26 cellular contexts compared by ENCODE assay signal in genomic region chr17:17144916-17145665, GRCh38.
A peak's percentile ranks its signal among the peaks of the same experiment; 100 is the strongest.
DNase-seq lines count a peak whose midpoint lies in the region; ATAC-seq and TF ChIP-seq lines count a peak whose summit lies in the region.
"Had no signal": no experiment of that assay in that cellular context is flagged by ENCODE, and none has a peak within 500 bp of the region (broad histone marks: within the 10 kb centered on the region; RNA-seq: fewer than 3 reads in every experiment).

No MANE protein-coding gene starts in this region.

- intact Hi-C loops in adrenal gland (cut with DNase I), result loop anchor here (10.0 kb wide), 3 partner anchors 60 to 160 kb away; partner anchors contain the start of genes NT5M (in 1 of the 2) and PLD6 (in 1 of the 2)
- intact Hi-C loops in left ventricle myocardium inferior (cut with micrococcal nuclease), result no loop called here

- H3K36me3 ChIP-seq in adrenal gland (replicated peaks in 1 of 2) (peaks cover 0 to 75% of the 10 kb centered on the region in 2 donors), left ventricle myocardium inferior (peaks cover 91% of the 10 kb centered on the region)

- peaks cover 12 to 34% of the 10 kb centered on the region in 2 donors for H3K4me1 ChIP-seq in adrenal gland (replicated peaks in 1 of 2)
- peaks cover 48% of the 10 kb centered on the region for H3K4me1 ChIP-seq in left ventricle myocardium inferior
- H3K4me1 ChIP-seq: foreskin keratinocyte had no signal

- WGBS in adrenal gland, 4 donors, result 61 to 70% (median 67%) methylated on average over 10 to 13 of the region's 13 CpGs

- H3K9me3 Mint-ChIP-seq in activated naive CD8-positive, alpha-beta T cell treated with anti-CD3 and anti-CD28 coated beads, Interleukin-2, amount 10 ng/mL, durations not matched to agents 7 days and 5 days, result no peaks in the 10 kb centered on the region
- no peaks in the 10 kb centered on the region for H3K9me3 Mint-ChIP-seq in activated naive CD8-positive, alpha-beta T cell treated with anti-CD3 and anti-CD28 coated beads, Interleukin-2, amount 50 U/mL, for 24 hours
- H3K9me3 Mint-ChIP-seq in progenitor cell of endocrine pancreas (ENCODE audit: low read depth) (no peaks in the 10 kb centered on the region), type B pancreatic cell (no peaks in the 10 kb centered on the region)

- no peaks in the 10 kb centered on the region for H3K27me3 ChIP-seq in adrenal gland
- H3K27me3 ChIP-seq in left ventricle myocardium inferior (ENCODE audit: low read depth), result no peaks in the 10 kb centered on the region
- H3K27me3 ChIP-seq: esophagus muscularis mucosa, foreskin keratinocyte, transverse colon had no signal

- H3K4me3 ChIP-seq in adrenal gland (no peak overlapping the region), left ventricle myocardium inferior (no peak overlapping the region)
- H3K4me3 ChIP-seq: coronary artery, esophagus muscularis mucosa, smooth muscle cell, transverse colon had no signal

- H3K27ac ChIP-seq in adrenal gland, result peak overlapping the region in 1 of 5 donors; percentile 19
- peak overlapping the region; percentile 1 for H3K27ac ChIP-seq in left ventricle myocardium inferior (replicated peaks)
- H3K27ac ChIP-seq: coronary artery, esophagus muscularis mucosa, foreskin keratinocyte, transverse colon had no signal

- TF ChIP-seq POLR2A in adrenal gland (IDR thresholded peaks at IDR 0.05), result no peak

- no peak for ATAC-seq in activated naive CD8-positive, alpha-beta T cell treated with anti-CD3 and anti-CD28 coated beads, Interleukin-2, amount 10 ng/mL, durations not matched to agents 7 days and 5 days (ENCODE audit: low read depth)
- ATAC-seq in activated naive CD8-positive, alpha-beta T cell treated with anti-CD3 and anti-CD28 coated beads, Interleukin-2, amount 50 U/mL, for 24 hours, result no peak
- ATAC-seq: foreskin keratinocyte, left colon had no signal

- H3K9me3 ChIP-seq in adrenal gland (replicated peaks in 1 of 3) (no peaks in the 10 kb centered on the region), left ventricle myocardium inferior (replicated peaks) (no peaks in the 10 kb centered on the region)
- H3K9me3 ChIP-seq: esophagus muscularis mucosa, transverse colon had no signal

- DNase-seq in activated naive CD8-positive, alpha-beta T cell treated with anti-CD3 and anti-CD28 coated beads, Interleukin-2, amount 10 ng/mL, durations not matched to agents 7 days and 5 days, result no peak
- DNase-seq in activated naive CD8-positive, alpha-beta T cell treated with anti-CD3 and anti-CD28 coated beads, Interleukin-2, amount 50 U/mL, for 24 hours, result no peak
- DNase-seq in adrenal gland (peak in 6 of 7 donors; percentile 33 to 76 (median 58)), left ventricle myocardium inferior (no peak), progenitor cell of endocrine pancreas (ENCODE audit: low spot score, unreplicated experiment) (no peak), type B pancreatic cell (ENCODE audit: extremely low spot score, unreplicated experiment) (no peak)
- no peak for DNase-seq in activated CD4-positive, alpha-beta T cell treated with anti-CD3 and anti-CD28 coated beads, Interleukin-2, amount 50 U/mL, for 1 hour
- DNase-seq in NK-92 treated with Interleukin-12 subunit alpha and Interleukin-12 subunit beta, amount 100 ng/mL, for 24 hours (lab: John Stamatoyannopoulos, UW), result no peak
- DNase-seq: activated CD4-positive, alpha-beta T cell treated with anti-CD3 and anti-CD28 coated beads, Interleukin-2, amount 50 U/mL, for 48 hours; activated effector memory CD4-positive, alpha-beta T cell treated with Interleukin-2 at 50 U/mL for 16 hours; amniotic stem cell; COR-L47; effector memory CD4-positive, alpha-beta T cell; foreskin keratinocyte; GF-D8; IMR-90; left colon; NCI-H1930; NCI-H526 treated with DMSO at 0.1 percent for 48 hours; retina; SIG-M5; stimulated activated CD4-positive, alpha-beta T cell treated with anti-CD3 and anti-CD28 coated beads, Interleukin-2, amount 100 ng/mL, for 24 hours; transverse colon had no signal

- H3K4me1 Mint-ChIP-seq in activated naive CD8-positive, alpha-beta T cell treated with anti-CD3 and anti-CD28 coated beads, Interleukin-2, amount 10 ng/mL, durations not matched to agents 7 days and 5 days, result no peaks in the 10 kb centered on the region
- H3K4me1 Mint-ChIP-seq in activated naive CD8-positive, alpha-beta T cell treated with anti-CD3 and anti-CD28 coated beads, Interleukin-2, amount 50 U/mL, for 24 hours, result peaks cover 4% of the 10 kb centered on the region
- H3K4me1 Mint-ChIP-seq in progenitor cell of endocrine pancreas (ENCODE audit: low read depth) (no peaks in the 10 kb centered on the region), type B pancreatic cell (ENCODE audit: unreplicated experiment) (peaks cover 7% of the 10 kb centered on the region)

- no peak overlapping the region for H3K4me3 Mint-ChIP-seq in activated naive CD8-positive, alpha-beta T cell treated with anti-CD3 and anti-CD28 coated beads, Interleukin-2, amount 10 ng/mL, durations not matched to agents 7 days and 5 days
- H3K4me3 Mint-ChIP-seq in activated naive CD8-positive, alpha-beta T cell treated with anti-CD3 and anti-CD28 coated beads, Interleukin-2, amount 50 U/mL, for 24 hours, result no peak overlapping the region
- H3K4me3 Mint-ChIP-seq in progenitor cell of endocrine pancreas (ENCODE audit: low read depth) (no peak overlapping the region), type B pancreatic cell (no peak overlapping the region)

- H3K27ac Mint-ChIP-seq in activated naive CD8-positive, alpha-beta T cell treated with anti-CD3 and anti-CD28 coated beads, Interleukin-2, amount 10 ng/mL, durations not matched to agents 7 days and 5 days, result peak overlapping the region; percentile 25
- H3K27ac Mint-ChIP-seq in activated naive CD8-positive, alpha-beta T cell treated with anti-CD3 and anti-CD28 coated beads, Interleukin-2, amount 50 U/mL, for 24 hours, result no peak overlapping the region
- H3K27ac Mint-ChIP-seq in progenitor cell of endocrine pancreas (peak overlapping the region; percentile 56), type B pancreatic cell (no peak overlapping the region)

- TF ChIP-seq CTCF in adrenal gland (IDR thresholded peaks at IDR 0.05) (no peak), left ventricle myocardium inferior (IDR thresholded peaks at IDR 0.05; ENCODE audit: borderline replicate concordance) (no peak), progenitor cell of endocrine pancreas (IDR thresholded peaks at IDR 0.05; ENCODE audit: unreplicated experiment) (no peak), type B pancreatic cell (conservative IDR thresholded peaks at IDR 0.05) (no peak)

- H3K36me3 Mint-ChIP-seq in activated naive CD8-positive, alpha-beta T cell treated with anti-CD3 and anti-CD28 coated beads, Interleukin-2, amount 10 ng/mL, durations not matched to agents 7 days and 5 days, result peaks cover 13% of the 10 kb centered on the region
- peaks cover 17% of the 10 kb centered on the region for H3K36me3 Mint-ChIP-seq in activated naive CD8-positive, alpha-beta T cell treated with anti-CD3 and anti-CD28 coated beads, Interleukin-2, amount 50 U/mL, for 24 hours (ENCODE audit: low read depth)
- H3K36me3 Mint-ChIP-seq in progenitor cell of endocrine pancreas (ENCODE audit: insufficient read depth) (peaks cover 18% of the 10 kb centered on the region), type B pancreatic cell (peaks cover 23% of the 10 kb centered on the region)

- H3K27me3 Mint-ChIP-seq in activated naive CD8-positive, alpha-beta T cell treated with anti-CD3 and anti-CD28 coated beads, Interleukin-2, amount 10 ng/mL, durations not matched to agents 7 days and 5 days, result no peaks in the 10 kb centered on the region
- H3K27me3 Mint-ChIP-seq in activated naive CD8-positive, alpha-beta T cell treated with anti-CD3 and anti-CD28 coated beads, Interleukin-2, amount 50 U/mL, for 24 hours, result no peaks in the 10 kb centered on the region
- no peaks in the 10 kb centered on the region for H3K27me3 Mint-ChIP-seq in progenitor cell of endocrine pancreas
- no peaks in the 10 kb centered on the region for H3K27me3 Mint-ChIP-seq in type B pancreatic cell

- POLR2A ChIA-PET in activated naive CD8-positive, alpha-beta T cell treated with anti-CD3 and anti-CD28 coated beads, Interleukin-2, amount 10 ng/mL, durations not matched to agents 7 days and 5 days (lab: Charles Lee), result no interaction called here

Comparison
In these comparisons a context has a peak if more than half of its experiments do, and no peak if none do; other contexts are left out.
1. H3K27ac Mint-ChIP-seq: peak in activated naive CD8-positive, alpha-beta T cell treated with anti-CD3 and anti-CD28 coated beads, Interleukin-2, amount 10 ng/mL, durations not matched to agents 7 days and 5 days (single experiment) and progenitor cell of endocrine pancreas (single experiment); none in activated naive CD8-positive, alpha-beta T cell treated with anti-CD3 and anti-CD28 coated beads, Interleukin-2, amount 50 U/mL, for 24 hours (single experiment) and type B pancreatic cell (single experiment).
2. DNase-seq: peak in adrenal gland (6 of 7); none in activated naive CD8-positive, alpha-beta T cell treated with anti-CD3 and anti-CD28 coated beads, Interleukin-2, amount 10 ng/mL, durations not matched to agents 7 days and 5 days (single experiment), activated naive CD8-positive, alpha-beta T cell treated with anti-CD3 and anti-CD28 coated beads, Interleukin-2, amount 50 U/mL, for 24 hours (single experiment), left ventricle myocardium inferior (single experiment), progenitor cell of endocrine pancreas (single experiment), type B pancreatic cell (single experiment), activated CD4-positive, alpha-beta T cell treated with anti-CD3 and anti-CD28 coated beads, Interleukin-2, amount 50 U/mL, for 1 hour (single experiment) and NK-92 treated with Interleukin-12 subunit alpha and Interleukin-12 subunit beta, amount 100 ng/mL, for 24 hours (single experiment).